1 cellular context compared by ENCODE assay signal in the genomic region with DNA sequence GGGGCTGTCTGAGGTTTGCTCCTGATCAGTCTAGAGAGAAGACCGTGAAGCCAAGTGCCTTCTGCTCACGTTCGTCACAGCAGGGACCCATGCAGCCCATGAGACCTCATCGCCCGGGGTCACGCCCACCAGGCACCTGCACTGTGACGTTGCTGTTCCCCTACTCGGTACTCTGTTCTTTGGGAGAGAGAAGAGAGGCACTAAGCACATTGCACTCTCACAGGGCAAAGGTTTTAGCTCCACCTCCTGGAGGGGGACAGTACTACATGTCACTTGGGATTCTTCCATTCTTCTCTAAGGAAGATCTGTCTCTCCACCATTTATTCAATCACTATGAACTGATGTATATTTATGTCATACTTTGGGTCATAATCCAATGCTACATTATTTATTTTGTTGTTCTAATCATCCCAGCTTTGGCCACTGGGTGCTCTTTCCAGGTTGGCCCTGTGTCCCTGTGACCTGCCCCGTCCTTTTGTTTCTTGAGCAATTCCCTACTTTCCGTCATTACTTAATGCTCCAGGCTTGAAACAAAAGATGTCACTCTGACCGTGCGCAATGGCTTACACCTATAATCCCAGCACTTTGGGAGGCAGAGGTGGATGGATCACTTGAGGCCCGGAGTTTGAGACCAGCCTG.
TF ChIP-seq lines count a peak whose summit lies in the region.

No MANE protein-coding gene starts in this region.

TF ChIP-seq in SK-N-SH treated with all-trans-retinoic acid at 6 μM for 48 hours, 23 proteins besides CTCF, POLR2A, EP300 and RAD21 (continued from another document):
- TF ChIP-seq, protein P1, sequence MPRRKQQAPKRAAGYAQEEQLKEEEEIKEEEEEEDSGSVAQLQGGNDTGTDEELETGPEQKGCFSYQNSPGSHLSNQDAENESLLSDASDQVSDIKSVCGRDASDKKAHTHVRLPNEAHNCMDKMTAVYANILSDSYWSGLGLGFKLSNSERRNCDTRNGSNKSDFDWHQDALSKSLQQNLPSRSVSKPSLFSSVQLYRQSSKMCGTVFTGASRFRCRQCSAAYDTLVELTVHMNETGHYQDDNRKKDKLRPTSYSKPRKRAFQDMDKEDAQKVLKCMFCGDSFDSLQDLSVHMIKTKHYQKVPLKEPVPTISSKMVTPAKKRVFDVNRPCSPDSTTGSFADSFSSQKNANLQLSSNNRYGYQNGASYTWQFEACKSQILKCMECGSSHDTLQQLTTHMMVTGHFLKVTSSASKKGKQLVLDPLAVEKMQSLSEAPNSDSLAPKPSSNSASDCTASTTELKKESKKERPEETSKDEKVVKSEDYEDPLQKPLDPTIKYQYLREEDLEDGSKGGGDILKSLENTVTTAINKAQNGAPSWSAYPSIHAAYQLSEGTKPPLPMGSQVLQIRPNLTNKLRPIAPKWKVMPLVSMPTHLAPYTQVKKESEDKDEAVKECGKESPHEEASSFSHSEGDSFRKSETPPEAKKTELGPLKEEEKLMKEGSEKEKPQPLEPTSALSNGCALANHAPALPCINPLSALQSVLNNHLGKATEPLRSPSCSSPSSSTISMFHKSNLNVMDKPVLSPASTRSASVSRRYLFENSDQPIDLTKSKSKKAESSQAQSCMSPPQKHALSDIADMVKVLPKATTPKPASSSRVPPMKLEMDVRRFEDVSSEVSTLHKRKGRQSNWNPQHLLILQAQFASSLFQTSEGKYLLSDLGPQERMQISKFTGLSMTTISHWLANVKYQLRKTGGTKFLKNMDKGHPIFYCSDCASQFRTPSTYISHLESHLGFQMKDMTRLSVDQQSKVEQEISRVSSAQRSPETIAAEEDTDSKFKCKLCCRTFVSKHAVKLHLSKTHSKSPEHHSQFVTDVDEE (CRISPR knock-in tag; IDR thresholded peaks at IDR 0.05), result no peak
- TF ChIP-seq, protein P2, sequence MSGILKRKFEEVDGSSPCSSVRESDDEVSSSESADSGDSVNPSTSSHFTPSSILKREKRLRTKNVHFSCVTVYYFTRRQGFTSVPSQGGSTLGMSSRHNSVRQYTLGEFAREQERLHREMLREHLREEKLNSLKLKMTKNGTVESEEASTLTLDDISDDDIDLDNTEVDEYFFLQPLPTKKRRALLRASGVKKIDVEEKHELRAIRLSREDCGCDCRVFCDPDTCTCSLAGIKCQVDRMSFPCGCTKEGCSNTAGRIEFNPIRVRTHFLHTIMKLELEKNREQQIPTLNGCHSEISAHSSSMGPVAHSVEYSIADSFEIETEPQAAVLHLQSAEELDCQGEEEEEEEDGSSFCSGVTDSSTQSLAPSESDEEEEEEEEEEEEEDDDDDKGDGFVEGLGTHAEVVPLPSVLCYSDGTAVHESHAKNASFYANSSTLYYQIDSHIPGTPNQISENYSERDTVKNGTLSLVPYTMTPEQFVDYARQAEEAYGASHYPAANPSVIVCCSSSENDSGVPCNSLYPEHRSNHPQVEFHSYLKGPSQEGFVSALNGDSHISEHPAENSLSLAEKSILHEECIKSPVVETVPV (CRISPR knock-in tag; IDR thresholded peaks at IDR 0.05), result no peak
- TF ChIP-seq ISL1 (CRISPR knock-in tag; IDR thresholded peaks at IDR 0.05), result no peak
- no peak for TF ChIP-seq TCF4 (CRISPR knock-in tag; IDR thresholded peaks at IDR 0.05; ENCODE audit: borderline replicate concordance)
